ENCODE assay signal across 14 cellular contexts in genomic region chr3:155640098-155640497, GRCh38.
"Had no signal": no experiment of that assay in that cellular context is flagged by ENCODE, and none has a peak within 500 bp of the region (broad histone marks: within the 10 kb centered on the region; RNA-seq: fewer than 3 reads in every experiment).

No MANE protein-coding gene starts in this region.

- H3K36me3 ChIP-seq: esophagus muscularis mucosa, neural progenitor cell, ovary, tibial nerve, vagina had no signal

- DNase-seq: activated CD4-positive, CD25-positive, alpha-beta regulatory T cell treated with anti-CD3 and anti-CD28 coated beads, Interleukin-2, amount 50 U/mL, for 72 hours; activated naive CD8-positive, alpha-beta T cell treated with anti-CD3 and anti-CD28 coated beads for 36 hours; anterior cingulate cortex; cortex of kidney; effector CD4-positive, alpha-beta T cell; hypothalamus; ovary; stimulated activated CD4-positive, alpha-beta T cell treated with anti-CD3 and anti-CD28 coated beads, Interleukin-4, amount 100 ng/mL, for 1 hour; stimulated activated naive CD4-positive, alpha-beta T cell; T-helper 9 cell had no signal

- H3K27ac ChIP-seq: esophagus muscularis mucosa, neural progenitor cell, ovary, tibial nerve, vagina had no signal

- H3K9ac ChIP-seq: neural progenitor cell had no signal

- H3K4me2 ChIP-seq: neural progenitor cell had no signal

- H3K9me3 ChIP-seq: esophagus muscularis mucosa, ovary, tibial nerve, vagina had no signal

- H3K27me3 ChIP-seq: esophagus muscularis mucosa, neural progenitor cell, ovary, tibial nerve, vagina had no signal

- H2AFZ ChIP-seq: neural progenitor cell had no signal

- H3K4me1 ChIP-seq: tibial nerve, vagina had no signal

- H3K4me3 ChIP-seq: esophagus muscularis mucosa, neural progenitor cell, ovary, tibial nerve, vagina had no signal
